In genomic region chr6:134534708-134535149, GRCh38 we compare ENCODE assay signal across 14 cellular contexts.
DNase-seq lines count a peak whose midpoint lies in the region; ATAC-seq and TF ChIP-seq lines count a peak whose summit lies in the region.
"Had no signal": no experiment of that assay in that cellular context is flagged by ENCODE, and none has a peak within 500 bp of the region (broad histone marks: within the 10 kb centered on the region; RNA-seq: fewer than 3 reads in every experiment).

No MANE protein-coding gene starts in this region.

- peaks cover 5% of the 10 kb centered on the region for H3K4me1 ChIP-seq in mesenchymal stem cell (ENCODE audit: control insufficient read depth, insufficient read depth, low read depth, low read length)
- H3K4me1 ChIP-seq in gastroesophageal sphincter: no peaks in the 10 kb centered on the region

- ATAC-seq in gastroesophageal sphincter: no peak
- no peak for ATAC-seq in stimulated activated naive B cell treated with anti-CD40 and anti-IgM and Interleukin-4, amounts not matched to agents 10 μg/mL and 1 μg/mL and 100 μg/mL, for 72 hours (replicated peaks)
- ATAC-seq: activated CD8-positive, alpha-beta memory T cell treated with anti-CD3 and anti-CD28 coated beads, Interleukin-2, amount 10 ng/mL, durations not matched to agents 7 days and 5 days had no signal

- H3K4ac ChIP-seq in mesenchymal stem cell (ENCODE audit: low read depth in 1 of 2, low read length in 2 of 2): no peak overlapping the region

- no peak overlapping the region for H2BK15ac ChIP-seq in mesenchymal stem cell (ENCODE audit: low read depth, poor library complexity, severe bottlenecking)

- H3K4me3 ChIP-seq in choroid plexus epithelial cell (ENCODE audit: low read depth, low read length) (no peak overlapping the region), mesenchymal stem cell (ENCODE audit: insufficient read depth in 1 of 2, low read depth in 1 of 2, low read length in 2 of 2) (no peak overlapping the region), gastroesophageal sphincter (no peak overlapping the region)
- H3K4me3 ChIP-seq: lung, pancreas had no signal

- no peak overlapping the region for H2BK120ac ChIP-seq in mesenchymal stem cell (ENCODE audit: low read depth, low read length)

- TF ChIP-seq CTCF in choroid plexus epithelial cell (conservative IDR thresholded peaks at IDR 0.05; ENCODE audit: low read depth, low read length): no peak
- TF ChIP-seq CTCF in gastroesophageal sphincter (IDR thresholded peaks at IDR 0.05): no peak

- H3K18ac ChIP-seq in mesenchymal stem cell (ENCODE audit: low read depth in 1 of 2, low read length in 2 of 2): no peak overlapping the region

- H3K4me2 ChIP-seq in mesenchymal stem cell (ENCODE audit: low read length, poor library complexity, severe bottlenecking): no peak overlapping the region

- no peaks in the 10 kb centered on the region for H3K9me3 Mint-ChIP-seq in stimulated activated naive B cell treated with anti-CD40 and anti-IgM and Interleukin-4, amounts not matched to agents 10 μg/mL and 1 μg/mL and 100 μg/mL, for 72 hours
- H3K9me3 Mint-ChIP-seq: central memory CD8-positive, alpha-beta T cell had no signal

- no peaks in the 10 kb centered on the region for H3K36me3 Mint-ChIP-seq in stimulated activated naive B cell treated with anti-CD40 and anti-IgM and Interleukin-4, amounts not matched to agents 10 μg/mL and 1 μg/mL and 100 μg/mL, for 72 hours

- no peak for TF ChIP-seq POLR2A in gastroesophageal sphincter (IDR thresholded peaks at IDR 0.05)

- H3K27ac Mint-ChIP-seq in stimulated activated naive B cell treated with anti-CD40 and anti-IgM and Interleukin-4, amounts not matched to agents 10 μg/mL and 1 μg/mL and 100 μg/mL, for 72 hours: no peak overlapping the region
- H3K27ac Mint-ChIP-seq: activated CD8-positive, alpha-beta memory T cell treated with anti-CD3 and anti-CD28 coated beads, Interleukin-2, amount 10 ng/mL, durations not matched to agents 7 days and 5 days had no signal

- 97% methylated on average over 2 of the region's 2 CpGs for WGBS in mesenchymal stem cell
- 83 to 95% methylated on average over 2 of the region's 2 CpGs for WGBS in gastroesophageal sphincter (ENCODE audit: low coverage in 1 of 2), 2 donors

- DNase-seq in EH (ENCODE audit: low read depth) (peak; percentile 47), LHCN-M2 (ENCODE audit: low read depth) (peak; percentile 58), choroid plexus epithelial cell (ENCODE audit: low read depth) (peak; percentile 76), mesenchymal stem cell (no peak), T1000 (lab: John Stamatoyannopoulos, UW) (no peak)
- no peak for DNase-seq in stimulated activated naive B cell treated with anti-CD40 and anti-IgM and Interleukin-4, amounts not matched to agents 10 μg/mL and 1 μg/mL and 100 μg/mL, for 72 hours
- DNase-seq: activated CD8-positive, alpha-beta memory T cell treated with anti-CD3 and anti-CD28 coated beads, Interleukin-2, amount 10 ng/mL, durations not matched to agents 7 days and 5 days; DMS153; NCI-H1694; NK-92 treated with Interleukin-12 subunit alpha and Interleukin-12 subunit beta, amount 100 ng/mL, for 24 hours had no signal

- no peak overlapping the region for H2AFZ ChIP-seq in mesenchymal stem cell (ENCODE audit: low read depth, low read length)

- H4K91ac ChIP-seq in mesenchymal stem cell (ENCODE audit: low read length): no peak overlapping the region

- no peak overlapping the region for H2BK5ac ChIP-seq in mesenchymal stem cell (ENCODE audit: low read depth, low read length, poor library complexity, severe bottlenecking)

- peak overlapping the region; percentile 54 for H2AK5ac ChIP-seq in mesenchymal stem cell (ENCODE audit: low read length, severe bottlenecking)

- no peaks in the 10 kb centered on the region for H3K79me1 ChIP-seq in mesenchymal stem cell (replicated peaks; ENCODE audit: low read length, poor library complexity, severe bottlenecking)

- H3K9me3 ChIP-seq in mesenchymal stem cell (ENCODE audit: control insufficient read depth, low read length) (no peaks in the 10 kb centered on the region), gastroesophageal sphincter (no peaks in the 10 kb centered on the region)
- H3K9me3 ChIP-seq: pancreas had no signal

- no peak overlapping the region for H3K4me3 Mint-ChIP-seq in stimulated activated naive B cell treated with anti-CD40 and anti-IgM and Interleukin-4, amounts not matched to agents 10 μg/mL and 1 μg/mL and 100 μg/mL, for 72 hours
- H3K4me3 Mint-ChIP-seq: activated CD8-positive, alpha-beta memory T cell treated with anti-CD3 and anti-CD28 coated beads, Interleukin-2, amount 10 ng/mL, durations not matched to agents 7 days and 5 days; central memory CD8-positive, alpha-beta T cell had no signal

- no peaks in the 10 kb centered on the region for H3K27me3 Mint-ChIP-seq in stimulated activated naive B cell treated with anti-CD40 and anti-IgM and Interleukin-4, amounts not matched to agents 10 μg/mL and 1 μg/mL and 100 μg/mL, for 72 hours
- H3K27me3 Mint-ChIP-seq: central memory CD8-positive, alpha-beta T cell had no signal

- H3K36me3 ChIP-seq in mesenchymal stem cell (ENCODE audit: control insufficient read depth in 1 of 2, insufficient read depth in 2 of 2, low read depth in 1 of 2, low read length in 2 of 2) (no peaks in the 10 kb centered on the region), gastroesophageal sphincter (no peaks in the 10 kb centered on the region)
- H3K36me3 ChIP-seq: pancreas had no signal

- H3K9ac ChIP-seq in mesenchymal stem cell (ENCODE audit: low read length): peak overlapping the region; percentile 10

- no peak overlapping the region for H3K23ac ChIP-seq in mesenchymal stem cell (ENCODE audit: low read length in 2 of 2)

- H2BK12ac ChIP-seq in mesenchymal stem cell (ENCODE audit: low read length in 2 of 2): no peak overlapping the region

- H4K8ac ChIP-seq in mesenchymal stem cell (ENCODE audit: low read length): no peak overlapping the region

- no peak overlapping the region for H3K27ac ChIP-seq in mesenchymal stem cell (ENCODE audit: low read length, poor library complexity, severe bottlenecking)
- H3K27ac ChIP-seq in gastroesophageal sphincter: no peak overlapping the region
- H3K27ac ChIP-seq: pancreas had no signal

- H3K27me3 ChIP-seq in mesenchymal stem cell (ENCODE audit: control insufficient read depth in 1 of 2, insufficient read depth in 1 of 2, low read length in 2 of 2) (no peaks in the 10 kb centered on the region), gastroesophageal sphincter (no peaks in the 10 kb centered on the region)
- H3K27me3 ChIP-seq: pancreas had no signal

- no peaks in the 10 kb centered on the region for H3K4me1 Mint-ChIP-seq in stimulated activated naive B cell treated with anti-CD40 and anti-IgM and Interleukin-4, amounts not matched to agents 10 μg/mL and 1 μg/mL and 100 μg/mL, for 72 hours

- TF ChIP-seq EP300 in gastroesophageal sphincter (IDR thresholded peaks at IDR 0.05): no peak

- no peak overlapping the region for H3K14ac ChIP-seq in mesenchymal stem cell (ENCODE audit: low read length in 2 of 2)

Comparison
In these comparisons a context has a peak if more than half of its experiments do, and no peak if none do; other contexts are left out.
1. DNase-seq: peak in EH (single experiment), LHCN-M2 (single experiment) and choroid plexus epithelial cell (single experiment); none in mesenchymal stem cell (single experiment), stimulated activated naive B cell treated with anti-CD40 and anti-IgM and Interleukin-4, amounts not matched to agents 10 μg/mL and 1 μg/mL and 100 μg/mL, for 72 hours (single experiment) and T1000 (single experiment).